ENCODE assay signal across 8 cellular contexts in the genomic region with DNA sequence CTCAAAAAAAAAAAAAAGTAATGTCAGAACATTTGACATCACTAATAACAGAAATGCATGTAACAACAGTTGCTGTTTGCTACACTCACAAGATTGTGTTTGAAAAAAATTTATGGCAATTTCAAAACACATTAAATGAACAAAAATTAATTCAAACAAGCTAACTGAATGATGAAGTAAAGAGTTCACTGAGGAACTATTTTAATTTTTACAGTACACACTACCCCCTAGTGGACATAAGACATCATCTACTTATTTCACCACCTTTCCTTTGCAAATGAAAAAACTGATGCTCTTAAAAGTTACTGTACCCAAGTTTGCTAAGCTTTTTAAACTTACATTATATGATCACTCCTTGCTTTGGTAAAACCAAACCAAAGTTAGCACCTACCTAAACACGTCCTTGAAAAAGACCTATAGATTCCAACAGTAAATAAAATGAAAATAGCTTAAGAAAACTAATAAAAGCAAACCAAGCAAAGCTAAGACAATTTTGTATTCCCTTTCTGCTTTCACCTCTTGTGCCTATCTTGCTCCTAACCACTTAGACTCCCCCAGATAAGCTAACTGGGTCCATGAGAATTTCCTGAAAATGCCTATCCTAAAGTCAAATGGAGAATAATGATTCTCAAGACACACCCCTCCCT. TPM values are rescaled to one million over a fixed set of nuclear protein-coding genes. Genes with fewer than 3 reads are reported as not detected.
DNase-seq lines count a peak whose midpoint lies in the region; ATAC-seq, FAIRE-seq and TF ChIP-seq lines count a peak whose summit lies in the region.

No MANE protein-coding gene starts in this region.

- no peak for TF ChIP-seq EP300 in transverse colon (IDR thresholded peaks at IDR 0.05; ENCODE audit: low read depth)

- H3K4me3 ChIP-seq in AG09309 (ENCODE audit: control insufficient read depth, low read depth, low read length) (no peak overlapping the region), transverse colon (no peak overlapping the region)

- no peaks in the 10 kb centered on the region for H3K9me3 ChIP-seq in transverse colon

- ATAC-seq in HG02870 (IDR thresholded peaks at IDR 0.05; ENCODE audit: unreplicated experiment) = no peak

- no peaks in the 10 kb centered on the region for H3K36me3 ChIP-seq in transverse colon

- TF ChIP-seq CTCF in AG09309 (IDR thresholded peaks at IDR 0.05; ENCODE audit: control insufficient read depth, insufficient read depth, low read depth, low read length, missing control alignments) (peak; percentile 38), GM13976 (IDR thresholded peaks at IDR 0.05; ENCODE audit: borderline replicate concordance, control extremely low read depth, extremely low read depth, insufficient read depth, missing control alignments) (peak; percentile 35), transverse colon (IDR thresholded peaks at IDR 0.05) (peak; percentile 59 to 83 (median 74))

- FAIRE-seq in islet of Langerhans (lab: Jason Lieb, UNC) = peak; percentile 95

- H3K27me3 ChIP-seq in transverse colon = no peaks in the 10 kb centered on the region

- intact Hi-C loops in transverse colon (cut with DNase I; ENCODE audit: low total_unique reads) = loop anchor here (5.0 kb wide), 1 partner anchor 432 kb away; no protein-coding TSS in a partner anchor

- DNase-seq in AG09309 (ENCODE audit: low read depth) (peak; percentile 42), GM13976 (ENCODE audit: low spot score) (no peak), NCI-H2227 (lab: John Stamatoyannopoulos, UW; ENCODE audit: unreplicated experiment) (peak; percentile 51), astrocyte of the hippocampus (ENCODE audit: low read depth, low spot score) (peak; percentile 62), transverse colon (no peak), cerebellar nuclear complex (lab: John Stamatoyannopoulos, UW) (no peak)

- in situ Hi-C loops in GM13976 (cut with MboI; ENCODE audit: low sequenced_read_pairs, unreplicated experiment) (loop anchor here (10.0 to 25.0 kb wide), 2 partner anchors 435 to 632 kb away; no protein-coding TSS in a partner anchor), transverse colon (cut with MboI; ENCODE audit: low pct_ligation_motif_present in 1 of 4, low pct_unique_long_range_greater_than_20kb in 1 of 4, low sequenced_read_pairs in 3 of 4) (loop anchor here in 3 of 4 donors (10.0 to 25.0 kb wide), 4 partner anchors 432 to 632 kb away; no protein-coding TSS in a partner anchor)

- TF ChIP-seq POLR2A in transverse colon (IDR thresholded peaks at IDR 0.05) = no peak

- H3K27ac ChIP-seq in transverse colon = no peak overlapping the region

- peaks cover 8 to 60% (median 12%) of the 10 kb centered on the region in 4 donors for H3K4me1 ChIP-seq in transverse colon

- 14 to 40% methylated on average over 1 of the region's 1 CpG for WGBS in transverse colon (ENCODE audit: low coverage in 1 of 2), 2 donors

RNA-seq across cellular contexts. Expression of gene UBE2N, which starts 22.2 kb away (rescaled TPM):
- total RNA-seq in transverse colon = 10 to 100 TPM in 3 of 4 donors, 1 to 10 TPM in 1; 2.0 to 39.0 (median 22.3) TPM

RNA-seq across cellular contexts. Expression of gene NUDT4, which starts 41.8 kb away (rescaled TPM):
- total RNA-seq in transverse colon = 100 to 1,000 TPM in 2 of 4 donors, 10 to 100 TPM in 2; 65.3 to 111 (median 90.9) TPM

RNA-seq across cellular contexts. Expression of gene MRPL42, which starts 47.8 kb away (rescaled TPM):
- 10 to 100 TPM; 10.5 to 45.1 (median 27.2) TPM for total RNA-seq in transverse colon

Comparison
In these comparisons a context has a peak if more than half of its experiments do, and no peak if none do; other contexts are left out.
1. DNase-seq: peak in AG09309 (single experiment), NCI-H2227 (single experiment) and astrocyte of the hippocampus (single experiment); none in GM13976 (single experiment), transverse colon (single experiment) and cerebellar nuclear complex (0 of 2).
2. Peak in every context shown above with its lines, with median percentiles within 50 percentile points of each other: CTCF ChIP-seq.